In genomic region chr2:238239872-238240760, GRCh38 we compare ENCODE assay signal across 8 cellular contexts. TPM values are rescaled to one million over a fixed set of nuclear protein-coding genes. Genes with fewer than 3 reads are reported as not detected.
A peak's percentile ranks its signal among the peaks of the same experiment; 100 is the strongest.
DNase-seq lines count a peak whose midpoint lies in the region; ATAC-seq and TF ChIP-seq lines count a peak whose summit lies in the region.

Gene HES6, minus strand, starts transcription at chr2:238240038. Its CDS starts 133 bp downstream, at chr2:238239905.

- no peak within 1 kb of the TSS for H2BK120ac ChIP-seq in trophoblast cell (ENCODE audit: insufficient read depth, low read length, poor library complexity)

- peak within 1 kb of the TSS; percentile 61 for H3K4me3 ChIP-seq in GM06990 (replicated peaks; ENCODE audit: low read depth, low read length)
- peak within 1 kb of the TSS; percentile 48 for H3K4me3 ChIP-seq in HFF-Myc (replicated peaks; ENCODE audit: low read depth, low read length)
- peak within 1 kb of the TSS; percentile 69 for H3K4me3 ChIP-seq in NB4 (ENCODE audit: low read depth, low read length)
- peak within 1 kb of the TSS; percentile 90 for H3K4me3 ChIP-seq in SK-N-MC
- peak within 1 kb of the TSS; percentile 97 for H3K4me3 ChIP-seq in cardiac muscle cell
- H3K4me3 ChIP-seq in trophoblast cell (ENCODE audit: low read depth, low read length) = peak within 1 kb of the TSS; percentile 86
- H3K4me3 ChIP-seq in thyroid gland (replicated peaks in 1 of 3) = peak within 1 kb of the TSS in 2 of 3 donors; percentile 47 to 66

- H3K9me3 ChIP-seq in SK-N-MC (ENCODE audit: low read depth, low read length) = no peaks in the 10 kb centered on the region
- H3K9me3 ChIP-seq in cardiac muscle cell (ENCODE audit: low read depth) = no peaks in the 10 kb centered on the region
- peaks cover 8% of the 10 kb centered on the region for H3K9me3 ChIP-seq in trophoblast cell (ENCODE audit: insufficient read depth, low read depth, low read length)
- H3K9me3 ChIP-seq in thyroid gland = no peaks in the 10 kb centered on the region

- H3K27ac ChIP-seq in SK-N-MC (no peak within 1 kb of the TSS), cardiac muscle cell (no peak within 1 kb of the TSS), trophoblast cell (ENCODE audit: low read depth, low read length) (no peak within 1 kb of the TSS), thyroid gland (no peak within 1 kb of the TSS)

- no peak within 1 kb of the TSS for H3K23ac ChIP-seq in trophoblast cell (ENCODE audit: low read length)

- peak within 1 kb of the TSS; percentile 66 for H3K14ac ChIP-seq in trophoblast cell (ENCODE audit: low read length)

- peak within 1 kb of the TSS; percentile 55 for H4K12ac ChIP-seq in trophoblast cell (ENCODE audit: low read depth, low read length)

- WGBS in trophoblast cell (ENCODE audit: extremely low coverage, insufficient coverage, insufficient read length) = no CpG with 5 or more reads among the region's 104 CpGs
- 1 to 5% methylated on average over 20 to 42 of the region's 104 CpGs for WGBS in thyroid gland, 2 donors

- peak within 1 kb of the TSS; percentile 92 for H2AFZ ChIP-seq in trophoblast cell (ENCODE audit: insufficient read depth, low read length, poor library complexity)

- peak within 1 kb of the TSS; percentile 37 for H3K4ac ChIP-seq in trophoblast cell (ENCODE audit: low read depth, low read length)

- TF ChIP-seq CTCF in GM06990 (IDR thresholded peaks at IDR 0.05; ENCODE audit: insufficient read depth, low read length, poor library complexity, severe bottlenecking) (no peak), HFF-Myc (IDR thresholded peaks at IDR 0.05; ENCODE audit: low read depth, low read length, missing control alignments) (no peak), NB4 (IDR thresholded peaks at IDR 0.05; ENCODE audit: low read depth, low read length) (no peak), cardiac muscle cell (IDR thresholded peaks at IDR 0.05; ENCODE audit: low read depth, low read length) (no peak), thyroid gland (IDR thresholded peaks at IDR 0.05) (peak in 2 of 6 experiments; percentile 20 to 21)

- H3K79me2 ChIP-seq in trophoblast cell (ENCODE audit: control insufficient read depth, insufficient read depth, low read length, poor library complexity) = peaks cover 2% of the 10 kb centered on the region

- intact Hi-C loops in thyroid gland (cut with DNase I) = loop anchor here (10.0 kb wide), 1 partner anchor 175 kb away; the partner anchor contains the start of gene SCLY

- no peak within 1 kb of the TSS for H2BK5ac ChIP-seq in trophoblast cell (ENCODE audit: low read depth, low read length, poor library complexity)

- peak within 1 kb of the TSS; percentile 77 for H3K18ac ChIP-seq in trophoblast cell (ENCODE audit: low read length)

- H3K27me3 ChIP-seq in GM06990 (replicated peaks; ENCODE audit: control insufficient read depth, insufficient read depth, low read length) (no peaks in the 10 kb centered on the region; the same call in 1 of the 2 replicates), cardiac muscle cell (peaks cover 56% of the 10 kb centered on the region), trophoblast cell (ENCODE audit: insufficient read depth, low read length) (peaks cover 29% of the 10 kb centered on the region), thyroid gland (no peaks in the 10 kb centered on the region)

- no peak within 1 kb of the TSS for H4K91ac ChIP-seq in trophoblast cell (ENCODE audit: low read depth, low read length)

- peak; percentile 98 for TF ChIP-seq POLR2A in NB4 (IDR thresholded peaks at IDR 0.05; ENCODE audit: extremely low read depth, insufficient read length)
- TF ChIP-seq POLR2A in thyroid gland (IDR thresholded peaks at IDR 0.05) = peak in 1 of 2 donors; percentile 95

- H2BK12ac ChIP-seq in trophoblast cell (ENCODE audit: low read length) = peak within 1 kb of the TSS; percentile 38

- H4K8ac ChIP-seq in trophoblast cell (ENCODE audit: low read depth, low read length) = peak within 1 kb of the TSS; percentile 75

- H3K9ac ChIP-seq in SK-N-MC (ENCODE audit: insufficient read length) = peak within 1 kb of the TSS; percentile 73
- peak within 1 kb of the TSS; percentile 39 for H3K9ac ChIP-seq in trophoblast cell (ENCODE audit: low read length)

- peaks cover 1% of the 10 kb centered on the region; the same call in 1 of the 2 replicates for H3K36me3 ChIP-seq in GM06990 (ENCODE audit: control insufficient read depth, insufficient read depth, low read length)
- no peaks in the 10 kb centered on the region for H3K36me3 ChIP-seq in SK-N-MC (ENCODE audit: insufficient read depth, low read length)
- H3K36me3 ChIP-seq in cardiac muscle cell = no peaks in the 10 kb centered on the region
- no peaks in the 10 kb centered on the region for H3K36me3 ChIP-seq in trophoblast cell (ENCODE audit: control insufficient read depth in 1 of 2, insufficient read depth in 2 of 2, low read length in 2 of 2)
- H3K36me3 ChIP-seq in thyroid gland = peaks cover under 1 to 7% of the 10 kb centered on the region in 2 donors

- H3K36me3 Mint-ChIP-seq in activated naive CD4-positive, alpha-beta T cell treated with anti-CD3 and anti-CD28 coated beads, Interleukin-2, amount 50 U/mL, for 72 hours = peaks cover 0 to 2% of the 10 kb centered on the region in 2 donors

- H3K27ac Mint-ChIP-seq in activated naive CD4-positive, alpha-beta T cell treated with anti-CD3 and anti-CD28 coated beads, Interleukin-2, amount 50 U/mL, for 72 hours = peak within 1 kb of the TSS in 1 of 2 donors; percentile 79

- H3K4me2 ChIP-seq in trophoblast cell (ENCODE audit: low read length) = peak within 1 kb of the TSS; percentile 97

- H3K79me1 ChIP-seq in trophoblast cell (ENCODE audit: low read length) = peaks cover 3% of the 10 kb centered on the region

- H2AK5ac ChIP-seq in trophoblast cell (ENCODE audit: low read length) = no peak within 1 kb of the TSS

- ATAC-seq in activated naive CD4-positive, alpha-beta T cell treated with anti-CD3 and anti-CD28 coated beads, Interleukin-2, amount 50 U/mL, for 72 hours = peak; percentile 89 to 92

- H3K4me1 ChIP-seq in cardiac muscle cell (ENCODE audit: low read depth) (no peaks in the 10 kb centered on the region), trophoblast cell (ENCODE audit: control insufficient read depth in 1 of 2, insufficient read depth in 2 of 2, low read length in 2 of 2) (peaks cover 0 to 13% of the 10 kb centered on the region in 2 experiments), thyroid gland (peaks cover 10 to 17% of the 10 kb centered on the region in 2 donors)

- H3K9me3 Mint-ChIP-seq in activated naive CD4-positive, alpha-beta T cell treated with anti-CD3 and anti-CD28 coated beads, Interleukin-2, amount 50 U/mL, for 72 hours = no peaks in the 10 kb centered on the region

- DNase-seq in GM06990 (ENCODE audit: extremely low read depth, insufficient read length) (peak; percentile 91), HFF-Myc (ENCODE audit: extremely low read depth, low read depth) (peak; percentile 44), NB4 (ENCODE audit: low read depth) (peak; percentile 96), SK-N-MC (ENCODE audit: low read depth, low spot score) (no peak), cardiac muscle cell (ENCODE audit: low read depth in 1 of 2, low spot score in 1 of 2) (peak; percentile 88 to 96), trophoblast cell (peak; percentile 82 to 91), thyroid gland (peak; percentile 92 to 94)
- DNase-seq in activated naive CD4-positive, alpha-beta T cell treated with anti-CD3 and anti-CD28 coated beads, Interleukin-2, amount 50 U/mL, for 72 hours (ENCODE audit: low spot score in 2 of 2) = peak; percentile 84 to 86

RNA-seq across cellular contexts. Expression of gene HES6, which starts in this region (rescaled TPM):
- 1 to 10 TPM; 4.7 to 5.1 TPM for total RNA-seq in activated naive CD4-positive, alpha-beta T cell treated with anti-CD3 and anti-CD28 coated beads, Interleukin-2, amount 50 U/mL, for 72 hours
- total RNA-seq in cardiac muscle cell (8.8 and 11.9 TPM in 2 replicates), thyroid gland (1 to 10 TPM; 2.9 to 9.0 (median 6.8) TPM)
- polyA plus RNA-seq in cardiac muscle cell = 6.6 and 11.2 TPM in 2 replicates
- polyA plus RNA-seq in trophoblast cell (2013) = 4.2 and 4.3 TPM in 2 replicates
